ENCODE assay signal across 19 cellular contexts in the genomic region with DNA sequence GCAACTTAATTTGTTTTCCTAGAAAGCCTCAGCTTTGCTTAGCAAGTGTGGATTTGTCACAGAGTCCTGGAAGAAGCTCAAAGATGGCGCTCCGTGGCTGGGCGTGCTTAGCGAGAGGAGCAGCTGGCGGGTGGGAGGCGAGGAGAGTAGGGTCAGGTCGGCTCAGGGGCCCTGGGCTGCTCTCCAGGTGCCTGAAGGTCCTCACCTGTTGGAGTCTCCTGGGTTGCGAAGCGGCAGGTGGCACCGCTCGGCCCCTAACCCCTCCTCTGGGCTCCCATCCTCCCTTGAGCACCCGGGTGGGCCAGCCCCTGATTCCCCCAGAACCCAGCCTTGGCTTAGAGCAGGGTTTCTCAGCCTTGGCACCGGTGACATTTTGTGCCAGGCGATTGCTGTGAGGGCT. TPM values are rescaled to one million over a fixed set of nuclear protein-coding genes. Genes with fewer than 3 reads are reported as not detected.
DNase-seq lines count a peak whose midpoint lies in the region; ATAC-seq and TF ChIP-seq lines count a peak whose summit lies in the region.
"Had no signal": no experiment of that assay in that cellular context is flagged by ENCODE, and none has a peak within 500 bp of the region (broad histone marks: within the 10 kb centered on the region; RNA-seq: fewer than 3 reads in every experiment).

No MANE protein-coding gene starts in this region.

- POLR2A ChIA-PET in HEK293 (lab: Yijun Ruan, JAX), result no interaction called here

- H3K36me3 ChIP-seq in BLaER1 treated with 17β-estradiol and CSF1 and Interleukin-3, amounts not matched to agents 10 nM and 100 nM, result no peaks in the 10 kb centered on the region
- no peaks in the 10 kb centered on the region for H3K36me3 ChIP-seq in HEK293 (ENCODE audit: control insufficient read depth in 2 of 2, insufficient read depth in 1 of 2, low read length in 2 of 2)
- H3K36me3 ChIP-seq: HAP-1, MG63, Peyer's patch had no signal

- H3K4me2 ChIP-seq in BLaER1 treated with 17β-estradiol and CSF1 and Interleukin-3, amounts not matched to agents 10 nM and 100 nM, result peak overlapping the region; percentile 75 to 98 (median 92); a peak in 21 of 22 replicates

- peak overlapping the region in 7 of 11 experiments; percentile 57 to 79 (median 69); a peak in 7 of 22 replicates for H3K9ac ChIP-seq in BLaER1 treated with 17β-estradiol and CSF1 and Interleukin-3, amounts not matched to agents 10 nM and 100 nM

- peak overlapping the region in 8 of 11 experiments; percentile 70 to 85 (median 78); a peak in 14 of 22 replicates for H3K27ac ChIP-seq in BLaER1 treated with 17β-estradiol and CSF1 and Interleukin-3, amounts not matched to agents 10 nM and 100 nM
- H3K27ac ChIP-seq in HEK293 (ENCODE audit: extremely low read depth, low read depth, low read length), result no peak overlapping the region
- H3K27ac ChIP-seq: Peyer's patch had no signal

- ATAC-seq in sciatic nerve, result no peak

- TF ChIP-seq CTCF in HEK293 (tag by site-specific recombination; IDR thresholded peaks at IDR 0.05), result no peak

- no peaks in the 10 kb centered on the region for H3K9me3 ChIP-seq in BLaER1 treated with 17β-estradiol and CSF1 and Interleukin-3, amounts not matched to agents 10 nM and 100 nM (replicated peaks in 1 of 11)
- H3K9me3 ChIP-seq in HEK293 (ENCODE audit: control insufficient read depth, insufficient read depth, low read depth, low read length), result no peaks in the 10 kb centered on the region
- H3K9me3 ChIP-seq: HAP-1, MG63, Peyer's patch had no signal

- no peak overlapping the region; a peak in 1 of 20 replicates for H3K4me3 ChIP-seq in BLaER1 treated with 17β-estradiol and CSF1 and Interleukin-3, amounts not matched to agents 10 nM and 100 nM
- no peak overlapping the region for H3K4me3 ChIP-seq in HEK293 (ENCODE audit: low read depth, low read length)
- H3K4me3 ChIP-seq: HAP-1, MG63, Peyer's patch had no signal

- H4K20me1 ChIP-seq in BLaER1 treated with 17β-estradiol and CSF1 and Interleukin-3, amounts not matched to agents 10 nM and 100 nM, result no peaks in the 10 kb centered on the region

- CTCF ChIA-PET in HEK293 (lab: Yijun Ruan, JAX), result no interaction called here

- DNase-seq in islet precursor cell (peak; percentile 46), sciatic nerve (ENCODE audit: low spot score) (peak; percentile 41), amniotic stem cell (lab: John Stamatoyannopoulos, UW) (no peak), DMS79 treated with DMSO at 0.1 percent for 48 hours (lab: John Stamatoyannopoulos, UW) (no peak), NCI-H1417 treated with DMSO at 0.1 percent for 48 hours (lab: John Stamatoyannopoulos, UW) (no peak)
- no peak for DNase-seq in activated CD4-positive, alpha-beta T cell treated with anti-CD3 and anti-CD28 coated beads, Interleukin-2, amount 50 U/mL, for 48 hours
- DNase-seq: C1 segment of cervical spinal cord, Kasumi-1, MG63, NCI-H1048, NCI-H1436 treated with DMSO at 0.1 percent for 48 hours, NCI-H2029 treated with DMSO at 0.1 percent for 48 hours, NCI-H2171, Right ventricle myocardium superior had no signal

- intact Hi-C loops in sciatic nerve (cut with DNase I), result no loop called here

- H3K4me1 ChIP-seq in BLaER1 treated with 17β-estradiol and CSF1 and Interleukin-3, amounts not matched to agents 10 nM and 100 nM, result peaks cover 68 to 99% (median 97%) of the 10 kb centered on the region in 10 experiments
- no peaks in the 10 kb centered on the region for H3K4me1 ChIP-seq in HEK293 (ENCODE audit: control insufficient read depth, insufficient read depth, low read length)
- H3K4me1 ChIP-seq: HAP-1, Peyer's patch had no signal

- peaks cover 0 to 6% (median 0%) of the 10 kb centered on the region in 11 experiments; a peak in 2 of 22 replicates for H3K27me3 ChIP-seq in BLaER1 treated with 17β-estradiol and CSF1 and Interleukin-3, amounts not matched to agents 10 nM and 100 nM
- H3K27me3 ChIP-seq: MG63, Peyer's patch had no signal

TF ChIP-seq in HEK293, 187 proteins besides CTCF, POLR2A, EP300 and RAD21:
- no peak for TF ChIP-seq ZNF19 (tag by site-specific recombination; IDR thresholded peaks at IDR 0.05; ENCODE audit: low read depth)
- TF ChIP-seq SCRT1 (tag by site-specific recombination; IDR thresholded peaks at IDR 0.05; ENCODE audit: borderline replicate concordance), result peak; percentile 38; the same call in 1 of the 2 replicates
- TF ChIP-seq ZNF10 (tag by site-specific recombination; IDR thresholded peaks at IDR 0.05), result no peak
- TF ChIP-seq ZNF169 (tag by site-specific recombination; IDR thresholded peaks at IDR 0.05), result no peak
- no peak for TF ChIP-seq ZNF341 (tag by site-specific recombination; IDR thresholded peaks at IDR 0.05; ENCODE audit: low read depth)
- TF ChIP-seq SCRT2 (tag by site-specific recombination; IDR thresholded peaks at IDR 0.05), result peak; percentile 54; the same call in 1 of the 2 replicates
- TF ChIP-seq, protein P1, sequence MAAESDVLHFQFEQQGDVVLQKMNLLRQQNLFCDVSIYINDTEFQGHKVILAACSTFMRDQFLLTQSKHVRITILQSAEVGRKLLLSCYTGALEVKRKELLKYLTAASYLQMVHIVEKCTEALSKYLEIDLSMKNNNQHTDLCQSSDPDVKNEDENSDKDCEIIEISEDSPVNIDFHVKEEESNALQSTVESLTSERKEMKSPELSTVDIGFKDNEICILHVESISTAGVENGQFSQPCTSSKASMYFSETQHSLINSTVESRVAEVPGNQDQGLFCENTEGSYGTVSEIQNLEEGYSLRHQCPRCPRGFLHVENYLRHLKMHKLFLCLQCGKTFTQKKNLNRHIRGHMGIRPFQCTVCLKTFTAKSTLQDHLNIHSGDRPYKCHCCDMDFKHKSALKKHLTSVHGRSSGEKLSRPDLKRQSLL (tag by site-specific recombination; IDR thresholded peaks at IDR 0.05), result no peak
- no peak for TF ChIP-seq ZNF138 (tag by site-specific recombination; IDR thresholded peaks at IDR 0.05; ENCODE audit: borderline replicate concordance)
- TF ChIP-seq ZNF785 (tag by site-specific recombination; IDR thresholded peaks at IDR 0.05), result no peak
TF ChIP-seq in HEK293: peak in this region for 2.

RNA-seq across cellular contexts. Expression of gene LRTM2, which starts 25.1 kb away (rescaled TPM):
- total RNA-seq in sciatic nerve, result not detected
- total RNA-seq: A673, Peyer's patch, Right ventricle myocardium superior had no signal

Comparison
In these comparisons a context has a peak if more than half of its experiments do, and no peak if none do; other contexts are left out.
1. DNase-seq: peak in islet precursor cell (single experiment) and sciatic nerve (single experiment); none in amniotic stem cell (single experiment), activated CD4-positive, alpha-beta T cell treated with anti-CD3 and anti-CD28 coated beads, Interleukin-2, amount 50 U/mL, for 48 hours (0 of 2), DMS79 treated with DMSO at 0.1 percent for 48 hours (single experiment) and NCI-H1417 treated with DMSO at 0.1 percent for 48 hours (single experiment).